In the genomic region with DNA sequence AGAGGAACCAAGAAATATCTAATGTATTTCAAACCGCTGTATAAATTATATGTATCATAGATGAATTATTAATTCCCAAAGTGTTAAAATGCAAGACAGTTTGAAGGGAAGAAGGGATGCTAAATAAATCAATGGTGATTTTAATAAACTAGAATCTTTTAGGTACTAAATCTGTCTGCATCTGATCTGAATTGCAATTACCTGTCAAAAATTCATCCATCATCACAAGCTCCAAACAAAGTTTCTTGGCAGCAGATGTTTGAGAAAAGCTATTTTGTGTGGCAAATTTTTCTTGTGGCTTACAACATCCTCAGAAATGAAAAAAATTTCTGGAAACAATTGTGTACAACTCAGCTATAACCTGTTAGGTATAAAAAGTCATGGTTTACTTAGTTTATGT, we compare ENCODE assay signal across 29 cellular contexts.
"Had no signal": no experiment of that assay in that cellular context is flagged by ENCODE, and none has a peak within 500 bp of the region (broad histone marks: within the 10 kb centered on the region; RNA-seq: fewer than 3 reads in every experiment).

No MANE protein-coding gene starts in this region.

- DNase-seq: activated effector memory CD4-positive, alpha-beta T cell treated with anti-CD3 and anti-CD28 coated beads, Interleukin-2, amount 50 U/mL, for 16 hours; activated effector memory CD4-positive, alpha-beta T cell treated with Interleukin-2 at 50 U/mL for 16 hours; activated gamma-delta T cell; activated gamma-delta T cell treated with Interleukin-2 at 50 U/mL for 16 hours; activated naive CD4-positive, alpha-beta T cell; activated naive CD4-positive, alpha-beta T cell treated with anti-CD3 and anti-CD28 coated beads for 36 hours; activated naive CD4-positive, alpha-beta T cell treated with anti-CD3 and anti-CD28 coated beads, Interleukin-2, amount 10 ng/mL, durations not matched to agents 7 days and 5 days; activated naive CD4-positive, alpha-beta T cell treated with anti-CD3 and anti-CD28 coated beads, Interleukin-2, amount 50 U/mL, for 16 hours; activated naive CD4-positive, alpha-beta T cell treated with Interleukin-2 at 50 U/mL for 16 hours; activated naive CD8-positive, alpha-beta T cell treated with anti-CD3 and anti-CD28 coated beads for 36 hours; activated naive CD8-positive, alpha-beta T cell treated with anti-CD3 and anti-CD28 coated beads, Interleukin-2, amount 10 ng/mL, durations not matched to agents 7 days and 5 days; activated naive CD8-positive, alpha-beta T cell treated with anti-CD3 and anti-CD28 coated beads, Interleukin-2, amount 50 U/mL, for 24 hours; activated T-cell treated with anti-CD3 and anti-CD28 coated beads, Interleukin-2, amount 50 U/mL, for 1 hour; activated T-cell treated with anti-CD3 and anti-CD28 coated beads, Interleukin-2, amount 50 U/mL, for 24 hours; activated T-cell treated with anti-CD3 and anti-CD28 coated beads, Interleukin-2, amount 50 U/mL, for 4 hours; activated T-cell treated with anti-CD3 and anti-CD28 coated beads, Interleukin-2, amount 50 U/mL, for 48 hours; activated T-cell treated with anti-CD3 and anti-CD28 coated beads, Interleukin-2, amount 50 U/mL, for 72 hours; adrenal gland; amniotic stem cell; amygdala; anterior cingulate cortex; aorta; body of pancreas; brain microvascular endothelial cell; central memory CD4-positive, alpha-beta T cell; cerebellar nuclear complex had no signal

- H3K9me3 ChIP-seq: adrenal gland, ascending aorta, body of pancreas, breast epithelium had no signal

- H3K36me3 ChIP-seq: adrenal gland, ascending aorta, brain microvascular endothelial cell, cardiac muscle cell had no signal

- H3K4me3 ChIP-seq: adrenal gland, ascending aorta, body of pancreas, breast epithelium, cardiac muscle cell had no signal

- H3K27ac ChIP-seq: adrenal gland, ascending aorta, body of pancreas, brain microvascular endothelial cell, breast epithelium, cardiac muscle cell had no signal

- H3K27me3 ChIP-seq: adrenal gland, ascending aorta, body of pancreas, brain microvascular endothelial cell, breast epithelium, cardiac muscle cell had no signal
